17 cellular contexts compared by ENCODE assay signal in genomic region chr5:104146652-104147051, GRCh38.
"Had no signal": no experiment of that assay in that cellular context is flagged by ENCODE, and none has a peak within 500 bp of the region (broad histone marks: within the 10 kb centered on the region; RNA-seq: fewer than 3 reads in every experiment).

No MANE protein-coding gene starts in this region.

- H3K9me3 ChIP-seq: neutrophil, tibial nerve had no signal

- H3K27me3 ChIP-seq: foreskin keratinocyte, neutrophil, tibial nerve had no signal

- H3K36me3 Mint-ChIP-seq: activated naive CD8-positive, alpha-beta T cell; brain; stimulated activated memory B cell treated with anti-CD40 and anti-IgM and Interleukin-4, amounts not matched to agents 10 μg/mL and 1 μg/mL and 100 μg/mL, for 72 hours had no signal

- H3K27ac Mint-ChIP-seq: activated CD8-positive, alpha-beta T cell treated with anti-CD3 and anti-CD28 coated beads for 36 hours; activated naive CD8-positive, alpha-beta T cell; brain; stimulated activated memory B cell treated with anti-CD40 and anti-IgM and Interleukin-4, amounts not matched to agents 10 μg/mL and 1 μg/mL and 100 μg/mL, for 72 hours; T-helper 1 cell treated with Interleukin-12 subunit alpha and Interleukin-12 subunit beta and Interleukin-4 antibody, amounts not matched to agents 30 μg/mL and 1 μg/mL, for 36 hours had no signal

- H3K36me3 ChIP-seq: neutrophil, tibial nerve had no signal

- H3K27me3 Mint-ChIP-seq: activated CD8-positive, alpha-beta T cell treated with anti-CD3 and anti-CD28 coated beads for 36 hours; activated naive CD8-positive, alpha-beta T cell; brain; stimulated activated memory B cell treated with anti-CD40 and anti-IgM and Interleukin-4, amounts not matched to agents 10 μg/mL and 1 μg/mL and 100 μg/mL, for 72 hours had no signal

- ATAC-seq: activated CD8-positive, alpha-beta T cell treated with anti-CD3 and anti-CD28 coated beads for 36 hours; foreskin keratinocyte; left colon; stimulated activated memory B cell treated with anti-CD40 and anti-IgM and Interleukin-4, amounts not matched to agents 10 μg/mL and 1 μg/mL and 100 μg/mL, for 72 hours had no signal

- H3K27ac ChIP-seq: foreskin keratinocyte, neutrophil, tibial nerve had no signal

- H3K4me1 Mint-ChIP-seq: stimulated activated memory B cell treated with anti-CD40 and anti-IgM and Interleukin-4, amounts not matched to agents 10 μg/mL and 1 μg/mL and 100 μg/mL, for 72 hours had no signal

- H3K9me3 Mint-ChIP-seq: T-helper 1 cell treated with Interleukin-12 subunit alpha and Interleukin-12 subunit beta and Interleukin-4 antibody, amounts not matched to agents 30 μg/mL and 1 μg/mL, for 36 hours had no signal

- H3K4me3 Mint-ChIP-seq: activated CD8-positive, alpha-beta T cell treated with anti-CD3 and anti-CD28 coated beads for 36 hours; activated naive CD8-positive, alpha-beta T cell; brain; stimulated activated memory B cell treated with anti-CD40 and anti-IgM and Interleukin-4, amounts not matched to agents 10 μg/mL and 1 μg/mL and 100 μg/mL, for 72 hours; T-helper 1 cell treated with Interleukin-12 subunit alpha and Interleukin-12 subunit beta and Interleukin-4 antibody, amounts not matched to agents 30 μg/mL and 1 μg/mL, for 36 hours had no signal

- H3K4me3 ChIP-seq: lung, tibial nerve had no signal

- H3K4me1 ChIP-seq: foreskin keratinocyte, tibial nerve had no signal

- DNase-seq: activated CD4-positive, alpha-beta T cell treated with anti-CD3 and anti-CD28 coated beads for 48 hours; activated CD8-positive, alpha-beta T cell treated with anti-CD3 and anti-CD28 coated beads for 36 hours; activated gamma-delta T cell; activated T-cell treated with anti-CD3 and anti-CD28 coated beads, Interleukin-2, amount 50 U/mL, for 48 hours; amygdala; central memory CD4-positive, alpha-beta T cell; effector memory CD4-positive, alpha-beta T cell; foreskin keratinocyte; left colon; stimulated activated CD4-positive, alpha-beta T cell treated with anti-CD3 and anti-CD28 coated beads, Interleukin-2, amount 100 ng/mL, for 48 hours had no signal
